ENCODE assay signal across 17 cellular contexts in the genomic region with DNA sequence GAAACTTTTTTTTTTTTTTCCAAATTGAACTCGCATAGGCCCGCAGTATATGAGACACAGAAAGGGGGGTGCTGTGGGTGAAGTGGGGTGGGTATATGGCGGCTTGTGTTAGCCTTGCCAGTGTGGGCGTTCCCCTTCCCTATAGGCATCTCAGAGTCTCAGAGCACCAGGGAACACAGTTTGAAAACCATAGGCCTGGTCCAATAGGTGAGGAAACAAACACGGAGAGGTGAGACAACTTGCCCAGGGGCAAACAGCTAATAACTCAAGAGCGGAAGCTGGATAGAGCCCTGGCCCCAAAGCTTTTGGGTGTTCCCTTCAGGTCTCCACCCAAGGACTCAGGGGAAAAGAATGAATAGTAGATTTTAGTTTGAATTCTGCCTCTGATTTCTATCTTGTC. TPM values are rescaled to one million over a fixed set of nuclear protein-coding genes. Genes with fewer than 3 reads are reported as not detected.
DNase-seq lines count a peak whose midpoint lies in the region; ATAC-seq, FAIRE-seq and TF ChIP-seq lines count a peak whose summit lies in the region.
"Had no signal": no experiment of that assay in that cellular context is flagged by ENCODE, and none has a peak within 500 bp of the region (broad histone marks: within the 10 kb centered on the region; RNA-seq: fewer than 3 reads in every experiment).

No MANE protein-coding gene starts in this region.

- no peak for TF ChIP-seq POLR2A in upper lobe of left lung (IDR thresholded peaks at IDR 0.05)

- CTCF ChIA-PET in RWPE1 (lab: Yijun Ruan, JAX) = interaction anchor here (0.6 to 0.9 kb wide), 2 partner anchors 14 to 268 kb away, joined by 3 read pairs; no protein-coding TSS in a partner anchor

- H3K4me1 ChIP-seq in foreskin keratinocyte (peaks cover 24% of the 10 kb centered on the region), upper lobe of left lung (peaks cover 0 to 7% (median 0%) of the 10 kb centered on the region in 4 donors)
- H3K4me1 ChIP-seq: BE2C, HAP-1 had no signal

- peak overlapping the region; percentile 47 for H3K27ac ChIP-seq in RWPE1
- H3K27ac ChIP-seq in foreskin keratinocyte = peak overlapping the region; percentile 59
- no peak overlapping the region for H3K27ac ChIP-seq in upper lobe of left lung
- H3K27ac ChIP-seq: GM23248 had no signal

- no peak for TF ChIP-seq CTCF in RWPE1 (conservative IDR thresholded peaks at IDR 0.05; ENCODE audit: low read depth)
- TF ChIP-seq CTCF in bronchial epithelial cell (IDR thresholded peaks at IDR 0.05; ENCODE audit: insufficient read depth, low read length, severe bottlenecking) = no peak
- no peak for TF ChIP-seq CTCF in foreskin keratinocyte (conservative IDR thresholded peaks at IDR 0.05)
- TF ChIP-seq CTCF in upper lobe of left lung (IDR thresholded peaks at IDR 0.05) = no peak

- H3K36me3 ChIP-seq in bronchial epithelial cell (ENCODE audit: control insufficient read depth, insufficient read depth, low read length) (peaks cover 17% of the 10 kb centered on the region), upper lobe of left lung (no peaks in the 10 kb centered on the region)
- H3K36me3 ChIP-seq: BE2C, HAP-1 had no signal

- peak; percentile 21 for DNase-seq in RWPE1 (ENCODE audit: low spot score)
- peak; percentile 81 for DNase-seq in bronchial epithelial cell (ENCODE audit: low read depth)
- DNase-seq in foreskin keratinocyte = peak; percentile 82 to 94
- DNase-seq in NCI-H1417 (lab: John Stamatoyannopoulos, UW) = no peak
- no peak for DNase-seq in central memory CD4-positive, alpha-beta T cell
- no peak for DNase-seq in upper lobe of left lung
- DNase-seq: BE2C; C1 segment of cervical spinal cord; CD4-positive, CD25-positive, alpha-beta regulatory T cell; CD8-positive, alpha-beta memory T cell; COR-L47 had no signal

- no peak overlapping the region for H3K4me3 ChIP-seq in bronchial epithelial cell (ENCODE audit: low read depth, low read length)
- no peak overlapping the region for H3K4me3 ChIP-seq in upper lobe of left lung
- H3K4me3 ChIP-seq: GM23248, HAP-1 had no signal

- no peak for TF ChIP-seq EP300 in upper lobe of left lung (IDR thresholded peaks at IDR 0.05)

- peak; percentile 87 for ATAC-seq in foreskin keratinocyte
- ATAC-seq in upper lobe of left lung (ENCODE audit: low FRiP score in 2 of 2) = no peak
- ATAC-seq: HepG2 had no signal

- POLR2A ChIA-PET in RWPE1 (lab: Yijun Ruan, JAX; ENCODE audit: low non-redundant PET) = no interaction called here

- H3K27me3 ChIP-seq in bronchial epithelial cell (ENCODE audit: control insufficient read depth, insufficient read depth, low read length) (no peaks in the 10 kb centered on the region), foreskin keratinocyte (no peaks in the 10 kb centered on the region), upper lobe of left lung (no peaks in the 10 kb centered on the region)

- 91 to 96% methylated on average over 6 of the region's 6 CpGs for WGBS in upper lobe of left lung, 2 donors

- no peaks in the 10 kb centered on the region for H3K9me3 ChIP-seq in upper lobe of left lung
- H3K9me3 ChIP-seq: BE2C, HAP-1 had no signal

- FAIRE-seq in bronchial epithelial cell (lab: Jason Lieb, UNC) = no peak
- FAIRE-seq: D721Med, G401.6, GM12891, HepG2 had no signal

RNA-seq across cellular contexts. Expression of a gene that starts 7.8 kb away (rescaled TPM):
- 9.5 and 11.5 TPM in 2 replicates for total RNA-seq in bronchial epithelial cell
- 76.3 and 127 TPM in 2 replicates for total RNA-seq in foreskin keratinocyte
- 28.8 and 38.0 TPM in 2 replicates for polyA plus RNA-seq in foreskin keratinocyte
- total RNA-seq in upper lobe of left lung = 10 to 100 TPM in 1 of 6 donors, 1 to 10 TPM in 5; 1.9 to 12.2 (median 4.5) TPM
- total RNA-seq: CD4-positive, CD25-positive, alpha-beta regulatory T cell; CD8-positive, alpha-beta memory T cell had no signal
- polyA plus RNA-seq: CD4-positive, CD25-positive, alpha-beta regulatory T cell; CD8-positive, alpha-beta memory T cell had no signal

Comparison
In these comparisons a context has a peak if more than half of its experiments do, and no peak if none do; other contexts are left out.
1. DNase-seq: peak in RWPE1 (single experiment), bronchial epithelial cell (single experiment) and foreskin keratinocyte (2 of 2); none in NCI-H1417 (0 of 3), central memory CD4-positive, alpha-beta T cell (single experiment) and upper lobe of left lung (0 of 2).
2. H3K27ac ChIP-seq: peak in RWPE1 (single experiment) and foreskin keratinocyte (single experiment); none in upper lobe of left lung (0 of 4).